In the genomic region with DNA sequence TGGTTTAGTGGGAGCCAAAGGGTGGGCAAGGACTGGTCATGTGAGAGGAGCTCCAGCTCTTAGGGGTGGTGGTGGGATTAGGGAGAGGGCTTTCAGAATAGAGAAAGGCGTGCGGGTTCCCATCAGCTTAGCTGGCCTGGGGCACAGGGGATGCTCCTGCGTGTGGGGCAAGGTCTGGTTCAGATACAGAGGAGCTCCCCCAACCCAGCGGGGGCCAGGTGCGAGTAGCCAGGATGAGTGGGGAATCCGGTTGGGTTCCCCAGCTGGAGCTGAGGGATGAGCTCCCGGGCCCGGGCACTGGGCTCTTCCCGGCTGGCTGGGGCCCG, we compare ENCODE assay signal across 8 cellular contexts. TPM values are rescaled to one million over a fixed set of nuclear protein-coding genes. Genes with fewer than 3 reads are reported as not detected.
DNase-seq lines count a peak whose midpoint lies in the region; ATAC-seq, FAIRE-seq and TF ChIP-seq lines count a peak whose summit lies in the region.

No MANE protein-coding gene starts in this region.

- H3K27me3 Mint-ChIP-seq in central memory CD8-positive, alpha-beta T cell: no peaks in the 10 kb centered on the region
- no peaks in the 10 kb centered on the region for H3K27me3 Mint-ChIP-seq in naive B cell

- no peak for TF ChIP-seq CTCF in LNCaP clone FGC (IDR thresholded peaks at IDR 0.05; ENCODE audit: control insufficient read depth, extremely low read depth, insufficient read depth)

- H3K36me3 Mint-ChIP-seq in central memory CD8-positive, alpha-beta T cell (ENCODE audit: insufficient read depth): peaks cover 8% of the 10 kb centered on the region
- no peaks in the 10 kb centered on the region for H3K36me3 Mint-ChIP-seq in naive B cell

- peak overlapping the region; percentile 76 for H3K4me3 ChIP-seq in LNCaP clone FGC (ENCODE audit: low read depth, low read length)

- H3K27ac Mint-ChIP-seq in central memory CD8-positive, alpha-beta T cell (ENCODE audit: low read depth): peak overlapping the region; percentile 61
- H3K27ac Mint-ChIP-seq in naive B cell: peak overlapping the region in 5 of 6 donors; percentile 39 to 94 (median 92)

- peak overlapping the region; percentile 86 for H3K4me3 Mint-ChIP-seq in central memory CD8-positive, alpha-beta T cell
- H3K4me3 Mint-ChIP-seq in naive B cell: peak overlapping the region; percentile 89 to 97 (median 94)

- no peaks in the 10 kb centered on the region for H3K9me3 Mint-ChIP-seq in central memory CD8-positive, alpha-beta T cell
- no peaks in the 10 kb centered on the region for H3K9me3 Mint-ChIP-seq in naive B cell

- ATAC-seq in GM18520 (IDR thresholded peaks at IDR 0.05; ENCODE audit: unreplicated experiment) (peak; percentile 2), naive B cell (ENCODE audit: low read depth in 2 of 2) (no peak), HG03439 (IDR thresholded peaks at IDR 0.05; ENCODE audit: unreplicated experiment) (no peak)
- ATAC-seq in central memory CD8-positive, alpha-beta T cell (replicated peaks; ENCODE audit: extremely low read depth, poor library complexity, severe bottlenecking): no peak

- peaks cover 31% of the 10 kb centered on the region for H3K4me1 Mint-ChIP-seq in central memory CD8-positive, alpha-beta T cell
- H3K4me1 Mint-ChIP-seq in naive B cell: peaks cover 39 to 54% (median 53%) of the 10 kb centered on the region in 3 donors

- FAIRE-seq in urothelium cell line (lab: Jason Lieb, UNC): no peak

- DNase-seq in LNCaP clone FGC (ENCODE audit: low read depth) (no peak), naive B cell (no peak), A172 (ENCODE audit: low spot score) (no peak), urothelium cell line (ENCODE audit: low spot score) (no peak)
- DNase-seq in central memory CD8-positive, alpha-beta T cell (ENCODE audit: low spot score in 2 of 2): no peak
- no peak for DNase-seq in stimulated activated CD4-positive, alpha-beta T cell treated with anti-CD3 and anti-CD28 coated beads, Interleukin-4, amount 100 ng/mL, for 24 hours

RNA-seq across cellular contexts. Expression of gene TMEM134, which starts 0.6 kb away (rescaled TPM):
- 100 to 1,000 TPM; 183 to 250 (median 221) TPM for polyA plus RNA-seq in naive B cell (ENCODE audit: low read depth in 6 of 6)
- total RNA-seq in A172 (2014; rRNA removed; shearing (Covaris generic)): 14.0 and 20.0 TPM in 2 replicates

RNA-seq across cellular contexts. Expression of gene CABP4, which starts 13.3 kb away (rescaled TPM):
- 1 to 10 TPM in 5 of 6 donors, not detected in 1; 1.5 to 6.8 (median 2.1) TPM for polyA plus RNA-seq in naive B cell (ENCODE audit: low read depth in 6 of 6)
- total RNA-seq in A172 (2014; rRNA removed; shearing (Covaris generic)): not detected in 2 replicates

RNA-seq across cellular contexts. Expression of gene AIP, which starts 14.4 kb away (rescaled TPM):
- 100 to 1,000 TPM in 4 of 6 donors, 10 to 100 TPM in 2; 86.8 to 149 (median 120) TPM for polyA plus RNA-seq in naive B cell (ENCODE audit: low read depth in 6 of 6)
- 95.8 and 99.9 TPM in 2 replicates for total RNA-seq in A172 (2014; rRNA removed; shearing (Covaris generic))

RNA-seq across cellular contexts. Expression of gene GPR152, which starts 15.9 kb away (rescaled TPM):
- 1 to 10 TPM in 5 of 6 donors, not detected in 1; 1.1 to 2.5 (median 1.7) TPM for polyA plus RNA-seq in naive B cell (ENCODE audit: low read depth in 6 of 6)
- total RNA-seq in A172 (2014; rRNA removed; shearing (Covaris generic)): not detected in 2 replicates

RNA-seq across cellular contexts. Expression of gene CORO1B, which starts 25.2 kb away (rescaled TPM):
- 1 to 10 TPM; 6.5 to 9.9 (median 8.7) TPM for polyA plus RNA-seq in naive B cell (ENCODE audit: low read depth in 6 of 6)
- total RNA-seq in A172 (2014; rRNA removed; shearing (Covaris generic)): 108 and 116 TPM in 2 replicates
